In genomic region chr13:82305588-82305987, GRCh38 we compare ENCODE assay signal across 27 cellular contexts.
"Had no signal": no experiment of that assay in that cellular context is flagged by ENCODE, and none has a peak within 500 bp of the region (broad histone marks: within the 10 kb centered on the region; RNA-seq: fewer than 3 reads in every experiment).

No MANE protein-coding gene starts in this region.

- H3K9me3 ChIP-seq: SK-N-SH had no signal

- H3K4me1 ChIP-seq: SJSA1 had no signal

- H3K27me3 ChIP-seq: cardiac muscle cell, SJSA1 had no signal

- H3K27ac ChIP-seq: cardiac muscle cell, SJSA1 had no signal

- ATAC-seq: activated CD8-positive, alpha-beta T cell treated with anti-CD3 and anti-CD28 coated beads for 36 hours; activated T-cell treated with anti-CD3 and anti-CD28 coated beads, Interleukin-2, amount 50 U/mL, for 72 hours; activated T-helper 17 cell treated with anti-CD3 and anti-CD28 coated beads, Interleukin-2, amount 50 U/mL, for 72 hours; K562; Panc1 had no signal

- DNase-seq: activated CD4-positive, alpha-beta T cell treated with anti-CD3 and anti-CD28 coated beads, Interleukin-2, amount 10 ng/mL, durations not matched to agents 24 days and 14 days; activated CD4-positive, alpha-beta T cell treated with anti-CD3 and anti-CD28 coated beads, Interleukin-2, amount 50 U/mL, for 4 hours; activated CD8-positive, alpha-beta T cell treated with anti-CD3 and anti-CD28 coated beads for 36 hours; activated effector memory CD4-positive, alpha-beta T cell treated with anti-CD3 and anti-CD28 coated beads, Interleukin-2, amount 50 U/mL, for 16 hours; activated naive CD4-positive, alpha-beta T cell; activated naive CD4-positive, alpha-beta T cell treated with anti-CD3 and anti-CD28 coated beads, Interleukin-2, amount 50 U/mL, for 16 hours; activated naive CD8-positive, alpha-beta T cell treated with anti-CD3 and anti-CD28 coated beads for 36 hours; activated T-cell treated with anti-CD3 and anti-CD28 coated beads, Interleukin-2, amount 50 U/mL, for 1 hour; activated T-cell treated with anti-CD3 and anti-CD28 coated beads, Interleukin-2, amount 50 U/mL, for 72 hours; amniotic stem cell; aorta; NCI-H1105; NCI-H1417 treated with DMSO at 0.1 percent for 48 hours; NCI-H187 treated with DMSO at 0.1 percent for 48 hours; NCI-H2081; NCI-H2171; NCI-H526; NCI-H748 treated with DMSO at 0.1 percent for 48 hours; NK-92 treated with Interleukin-12 subunit alpha and Interleukin-12 subunit beta, amount 100 ng/mL, for 24 hours; OCI-M1; SHP77 treated with DMSO at 0.1 percent for 48 hours; SK-N-SH had no signal

- H3K4me3 ChIP-seq: cardiac muscle cell, K562, SJSA1 had no signal

- H3K36me3 ChIP-seq: cardiac muscle cell, SJSA1 had no signal
